Comparison of ENCODE assay signal across 11 cellular contexts in genomic region chr1:158002022-158002629, GRCh38. TPM values are rescaled to one million over a fixed set of nuclear protein-coding genes. Genes with fewer than 3 reads are reported as not detected.
DNase-seq lines count a peak whose midpoint lies in the region; ATAC-seq, FAIRE-seq and TF ChIP-seq lines count a peak whose summit lies in the region.
"Had no signal": no experiment of that assay in that cellular context is flagged by ENCODE, and none has a peak within 500 bp of the region (broad histone marks: within the 10 kb centered on the region; RNA-seq: fewer than 3 reads in every experiment).

No MANE protein-coding gene starts in this region.

- H3K27ac ChIP-seq in ascending aorta (peak overlapping the region; percentile 92 to 99), heart right ventricle (peak overlapping the region in 9 of 10 donors; percentile 4 to 91 (median 58)), caudate nucleus (ENCODE audit: low read depth, low read length) (no peak overlapping the region)

- H3K27me3 ChIP-seq in ascending aorta: no peaks in the 10 kb centered on the region
- no peaks in the 10 kb centered on the region for H3K27me3 ChIP-seq in heart right ventricle

- 55 to 61% methylated on average over 4 of the region's 4 CpGs for WGBS in heart right ventricle, 2 donors

- peak in 1 of 3 experiments; percentile 5 for TF ChIP-seq CTCF in ascending aorta (IDR thresholded peaks at IDR 0.05)
- no peak for TF ChIP-seq CTCF in heart right ventricle (IDR thresholded peaks at IDR 0.05)

- peak overlapping the region in 1 of 2 donors; percentile 30 for H3K4me3 ChIP-seq in ascending aorta
- H3K4me3 ChIP-seq in heart right ventricle: no peak overlapping the region

- H3K36me3 ChIP-seq in ascending aorta: no peaks in the 10 kb centered on the region
- no peaks in the 10 kb centered on the region for H3K36me3 ChIP-seq in heart right ventricle

- H3K4me1 ChIP-seq in ascending aorta: peaks cover 51 to 88% of the 10 kb centered on the region in 2 donors
- peaks cover 32 to 91% (median 62%) of the 10 kb centered on the region in 9 donors for H3K4me1 ChIP-seq in heart right ventricle

- H3K9me3 ChIP-seq in ascending aorta (no peaks in the 10 kb centered on the region), heart right ventricle (no peaks in the 10 kb centered on the region)

- intact Hi-C loops in ascending aorta (cut with DNase I): no loop called here
- intact Hi-C loops in heart right ventricle (cut with DNase I): no loop called here
- intact Hi-C loops in sciatic nerve (cut with DNase I): loop anchor here (10.0 kb wide), 1 partner anchor 1523 kb away; no protein-coding TSS in a partner anchor

- DNase-seq in ascending aorta (ENCODE audit: low spot score in 2 of 2): no peak
- DNase-seq in heart right ventricle: no peak
- no peak for DNase-seq in sciatic nerve (ENCODE audit: low spot score)
- no peak for DNase-seq in GM12891 (ENCODE audit: insufficient read length, low spot score)
- DNase-seq in activated gamma-delta T cell treated with Interleukin-2 at 50 U/mL for 16 hours: no peak
- DNase-seq in HPDE6-E6E7 (ENCODE audit: extremely low spot score): no peak
- DNase-seq in caudate nucleus (lab: John Stamatoyannopoulos, UW): no peak
- DNase-seq: CD4-positive, CD25-positive, alpha-beta regulatory T cell; cortex of kidney; NCI-H1417 had no signal

- ATAC-seq in heart right ventricle (peak in 6 of 8 donors; percentile 18 to 59 (median 36)), sciatic nerve (peak; percentile 54)

- FAIRE-seq in G401.6 (lab: Jason Lieb, UNC) (peak; percentile 11), GM12891 (lab: Jason Lieb, UNC) (no peak)

- TF ChIP-seq POLR2A in GM12891 (IDR thresholded peaks at IDR 0.05; ENCODE audit: low read depth, low read length): no peak

TF ChIP-seq in GM12891, 5 proteins besides CTCF, POLR2A, EP300 and RAD21:
- TF ChIP-seq SPI1 (IDR thresholded peaks at IDR 0.05; ENCODE audit: low read depth, low read length) (no peak), POU2F2 (IDR thresholded peaks at IDR 0.05; ENCODE audit: low read depth, low read length) (no peak), POLR2AphosphoS5 (IDR thresholded peaks at IDR 0.05; ENCODE audit: low read depth, low read length) (no peak), TAF1 (IDR thresholded peaks at IDR 0.05; ENCODE audit: low read depth, low read length) (no peak), PAX5 (IDR thresholded peaks at IDR 0.05; ENCODE audit: insufficient read depth, low read length, severe bottlenecking) (no peak)

RNA-seq across cellular contexts. Expression of gene KIRREL1, which starts 8.7 kb away (rescaled TPM):
- total RNA-seq in ascending aorta (114 TPM), heart right ventricle (10 to 100 TPM in 3 of 10 donors, 1 to 10 TPM in 7; 4.7 to 14.7 (median 7.5) TPM), sciatic nerve (67.8 TPM)
- polyA plus RNA-seq in heart right ventricle: 1 to 10 TPM; 4.1 to 4.5 TPM
- polyA plus RNA-seq in GM12891 (2012; ENCODE audit: low read depth, missing spikeins): not detected
- total RNA-seq: CD4-positive, CD25-positive, alpha-beta regulatory T cell had no signal
- polyA plus RNA-seq: CD4-positive, CD25-positive, alpha-beta regulatory T cell had no signal
